In the genomic region with DNA sequence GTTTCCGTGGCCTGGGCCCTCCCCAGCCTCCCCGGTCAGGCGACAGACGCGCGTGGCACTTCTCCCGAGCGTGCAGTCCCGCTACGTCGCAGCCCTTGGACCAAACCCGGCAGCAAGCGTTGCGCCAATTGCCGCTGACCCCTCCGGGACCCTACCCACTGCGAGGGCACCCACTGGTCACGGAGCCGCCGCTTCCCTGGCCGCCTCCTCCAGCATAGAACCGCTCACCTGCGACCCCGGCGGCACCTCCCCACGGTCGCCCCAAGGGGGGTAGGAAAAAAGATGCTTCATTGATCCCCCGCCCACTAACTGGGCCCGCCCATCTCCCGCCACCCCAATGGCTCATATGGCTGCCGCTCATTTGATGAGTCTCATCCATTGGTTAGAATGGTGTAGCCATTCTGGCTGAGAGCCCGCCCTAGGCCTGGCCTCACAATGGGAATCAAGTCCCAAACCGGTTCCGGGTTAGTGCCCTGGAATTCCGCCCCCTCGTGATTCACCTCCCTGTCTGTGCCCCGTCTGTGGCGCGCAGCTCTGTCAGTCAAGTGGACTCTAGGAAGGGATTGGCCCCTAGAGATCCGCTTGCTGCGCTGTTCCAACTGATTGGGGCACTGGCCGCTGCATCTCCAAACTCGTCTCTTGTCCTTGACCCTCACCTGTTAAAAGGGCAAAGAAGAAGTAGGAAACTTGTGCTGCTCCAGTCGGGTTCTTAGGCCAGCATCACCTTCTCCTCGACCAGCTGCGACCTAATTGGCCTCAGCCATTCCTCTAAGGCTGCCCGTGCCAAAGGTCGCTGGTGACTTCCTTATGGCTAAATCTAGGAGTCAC, we compare ENCODE assay signal across 8 cellular contexts. TPM values are rescaled to one million over a fixed set of nuclear protein-coding genes. Genes with fewer than 3 reads are reported as not detected.
DNase-seq lines count a peak whose midpoint lies in the region; ATAC-seq lines count a peak whose summit lies in the region.

A gene (minus strand): TSS at position 274 of the 828 bp plus-strand sequence. CDS start 11,323 bp downstream, outside the sequence.

- DNase-seq in GM04503 (ENCODE audit: low read depth) (peak; percentile 97), NCI-H1092 treated with DMSO at 0.1 percent for 48 hours (lab: John Stamatoyannopoulos, UW) (peak; percentile 99), SKM-1 (lab: John Stamatoyannopoulos, UW; ENCODE audit: unreplicated experiment) (peak; percentile 96), glomerular endothelial cell (ENCODE audit: extremely low read depth, low read depth, low spot score) (peak; percentile 98), occipital lobe (lab: John Stamatoyannopoulos, UW) (peak; percentile 99)
- DNase-seq in activated naive CD4-positive, alpha-beta T cell treated with anti-CD3 and anti-CD28 coated beads, Interleukin-2, amount 50 U/mL, for 72 hours (ENCODE audit: low spot score in 2 of 2): peak; percentile 97 to 98

- H3K36me3 Mint-ChIP-seq in activated naive CD4-positive, alpha-beta T cell treated with anti-CD3 and anti-CD28 coated beads, Interleukin-2, amount 50 U/mL, for 72 hours: peaks cover 35 to 41% of the 10 kb centered on the region in 2 donors

- peak within 1 kb of the TSS; percentile 89 to 97 for H3K27ac Mint-ChIP-seq in activated naive CD4-positive, alpha-beta T cell treated with anti-CD3 and anti-CD28 coated beads, Interleukin-2, amount 50 U/mL, for 72 hours

- H3K27ac ChIP-seq in temporal lobe (ENCODE audit: low read depth, low read length): peak within 1 kb of the TSS; percentile 82

- peaks cover 8% of the 10 kb centered on the region in 2 donors for H3K9me3 Mint-ChIP-seq in activated naive CD4-positive, alpha-beta T cell treated with anti-CD3 and anti-CD28 coated beads, Interleukin-2, amount 50 U/mL, for 72 hours

- peak; percentile 98 for ATAC-seq in HG02571 (IDR thresholded peaks at IDR 0.05; ENCODE audit: unreplicated experiment)
- ATAC-seq in activated naive CD4-positive, alpha-beta T cell treated with anti-CD3 and anti-CD28 coated beads, Interleukin-2, amount 50 U/mL, for 72 hours: peak; percentile 97 to 98

RNA-seq across cellular contexts. Expression of the gene that starts here (rescaled TPM):
- total RNA-seq in activated naive CD4-positive, alpha-beta T cell treated with anti-CD3 and anti-CD28 coated beads, Interleukin-2, amount 50 U/mL, for 72 hours: 10 to 100 TPM; 14.2 to 16.3 TPM
- total RNA-seq in glomerular endothelial cell (16.6 and 20.6 TPM in 2 replicates), occipital lobe (67.1 TPM), temporal lobe (54.3 TPM)

Comparison
In these comparisons a context has a peak if more than half of its experiments do, and no peak if none do; other contexts are left out.
1. Peak in every context shown above with its lines: DNase-seq, ATAC-seq and H3K27ac ChIP-seq.